Comparison of ENCODE assay signal across 2 cellular contexts in genomic region chr9:121104054-121104453, GRCh38. TPM values are rescaled to one million over a fixed set of nuclear protein-coding genes. Genes with fewer than 3 reads are reported as not detected.
DNase-seq lines count a peak whose midpoint lies in the region; ATAC-seq, FAIRE-seq and TF ChIP-seq lines count a peak whose summit lies in the region.
"Not testable (repeated sequence)": the region's sequence is repeated elsewhere in the genome, so short reads cannot be mapped to it uniquely, and the experiment has no call there.
"Had no signal": no experiment of that assay in that cellular context is flagged by ENCODE, and none has a peak within 500 bp of the region (broad histone marks: within the 10 kb centered on the region; RNA-seq: fewer than 3 reads in every experiment).

No MANE protein-coding gene starts in this region.

- H3K9me1 ChIP-seq in K562 (ENCODE audit: control insufficient read depth, insufficient read depth, low read length) = not testable (repeated sequence)

- 90% methylated on average over 4 of the region's 5 CpGs for WGBS in K562 (ENCODE audit: insufficient coverage, low coverage, missing lambda C conversion rate)

- TF ChIP-seq CTCF in K562 (IDR thresholded peaks at IDR 0.05 in 2 of 3, conservative IDR thresholded peaks at IDR 0.05 in 1 of 3; ENCODE audit: insufficient read depth in 2 of 3, low read depth in 1 of 3, low read length in 3 of 3) = not testable (repeated sequence)

- in situ Hi-C loops in K562 (cut with MboI) = not testable (repeated sequence)

- H3K79me2 ChIP-seq in K562 (ENCODE audit: control insufficient read depth, insufficient read depth, low read length) = not testable (repeated sequence)

- TF ChIP-seq POLR2A in K562 (conservative IDR thresholded peaks at IDR 0.05) = not testable (repeated sequence)

- not testable (repeated sequence) for DNase-seq in K562 (ENCODE audit: extremely low read depth in 1 of 4, low spot score in 3 of 4)

- not testable (repeated sequence) for ATAC-seq in K562

- not testable (repeated sequence) for H4K20me1 ChIP-seq in K562 (replicated peaks; ENCODE audit: control insufficient read depth, insufficient read depth, low read length)

- not testable (repeated sequence) for H3K9me3 ChIP-seq in K562 (replicated peaks; ENCODE audit: control insufficient read depth, insufficient read depth, low read depth, low read length)

- intact Hi-C loops in K562 (cut with micrococcal nuclease) = not testable (repeated sequence)

- POLR2A ChIA-PET in K562 (lab: Yijun Ruan, JAX) = not testable (repeated sequence)

- not testable (repeated sequence) for H3K4me1 ChIP-seq in K562 (replicated peaks in 1 of 2; ENCODE audit: control insufficient read depth in 2 of 2, insufficient read depth in 2 of 2, low read length in 2 of 2)

- TF ChIP-seq RAD21 in K562 (CRISPR knock-in tag; conservative IDR thresholded peaks at IDR 0.05 in 1 of 2, IDR thresholded peaks at IDR 0.05 in 1 of 2) = not testable (repeated sequence)

- not testable (repeated sequence) for BruUV-seq in K562 (replicated peaks; lab: Mats Ljungman, UMichigan)

- not testable (repeated sequence) for H3K9ac ChIP-seq in K562 (ENCODE audit: insufficient read depth in 1 of 2, low read depth in 2 of 2, low read length in 2 of 2)

- TF ChIP-seq EP300 in K562 (IDR thresholded peaks at IDR 0.05; ENCODE audit: low read length) = not testable (repeated sequence)

- CTCF ChIA-PET in K562 (lab: Yijun Ruan, JAX; ENCODE audit: low intra/inter-chr PET ratio) = not testable (repeated sequence)

- H3K27me3 ChIP-seq in K562 (ENCODE audit: control insufficient read depth in 2 of 2, insufficient read depth in 2 of 2, low read length in 2 of 2) = not testable (repeated sequence)

- FAIRE-seq in K562 (lab: Jason Lieb, UNC) = not testable (repeated sequence)

- not testable (repeated sequence) for H3K36me3 ChIP-seq in K562 (ENCODE audit: control insufficient read depth, insufficient read depth, low read length)

- not testable (repeated sequence) for H3K4me3 ChIP-seq in K562

- H3K27ac ChIP-seq in K562 (ENCODE audit: extremely low read depth, low read depth, low read length) = not testable (repeated sequence)

- H3K4me2 ChIP-seq in K562 (ENCODE audit: insufficient read depth, low read length) = not testable (repeated sequence)

- not testable (repeated sequence) for H2AFZ ChIP-seq in K562 (ENCODE audit: low read depth, low read length)

TF ChIP-seq in K562, 482 proteins besides CTCF, POLR2A, EP300 and RAD21:
- TF ChIP-seq KDM1A (IDR thresholded peaks at IDR 0.05) (0 out of 4 replicates have a peak, but pooled peaks of 1 of the 2 experiments have one; percentile 18), BCOR (IDR thresholded peaks at IDR 0.05) (peak; percentile 56), ZNF146 (CRISPR knock-in tag; IDR thresholded peaks at IDR 0.05; ENCODE audit: unreplicated experiment) (peak; percentile 78)

RNA-seq across cellular contexts. Expression of gene CNTRL, which starts 29.3 kb away (rescaled TPM):
- total RNA-seq in K562 (2011; cell fraction: chromatin; rRNA removed; ENCODE audit: low replicate concordance) = 21.2 and 121 TPM in 2 replicates
- 6.3 and 12.8 TPM in 2 replicates for total RNA-seq in K562 (2011; cell fraction: nucleolus; rRNA removed)
- 24.6 and 27.5 TPM in 2 replicates for total RNA-seq in K562 (2011; cell fraction: nucleoplasm; rRNA removed)
- total RNA-seq in K562 (2014; rRNA removed) = 16.9 and 18.3 TPM in 2 replicates
- total RNA-seq in K562 (2014; rRNA removed; fragmentation: Illumina TruSeq; extraction: Trizol) = 28.9 and 34.2 TPM in 2 replicates
- total RNA-seq in K562 (2015; rRNA removed; fragmentation: Illumina TruSeq; extraction: Trizol) = 25.8 and 27.3 TPM in 2 replicates
- total RNA-seq in K562 (2021) = 19.0 and 20.5 TPM in 2 replicates
- polyA plus RNA-seq in K562 (2011; rRNA removed) = 25.4 and 28.0 TPM in 2 replicates
- polyA plus RNA-seq in K562 (2011; cell fraction: cytosol; rRNA removed) = 9.7 and 12.7 TPM in 2 replicates
- 28.5 and 31.2 TPM in 2 replicates for polyA plus RNA-seq in K562 (2011; cell fraction: nucleus; rRNA removed)
- polyA plus RNA-seq in K562 (2012) = 15.4 and 26.7 TPM in 2 replicates
- polyA plus RNA-seq in K562 (2014; fragmentation: Illumina TruSeq; extraction: Trizol) = 22.2 and 24.0 TPM in 2 replicates
- polyA plus RNA-seq in K562 (2014; fragmentation: Nextera tagmentation; extraction: Ambion mirVana) = 10 to 100 TPM in 1 of 2 experiments, 1 to 10 TPM in 1; 9.2 to 10.5 TPM
- polyA plus RNA-seq in K562 (2014; rRNA removed) = 16.1 and 19.1 TPM in 2 replicates
- polyA minus RNA-seq in K562 (2011; rRNA and poly(A)+ RNA removed) = 39.5 and 47.9 TPM in 2 replicates
- 15.1 and 15.9 TPM in 2 replicates for polyA minus RNA-seq in K562 (2011; cell fraction: cytosol; rRNA and poly(A)+ RNA removed)
- 24.4 and 48.9 TPM in 2 replicates for polyA minus RNA-seq in K562 (2011; cell fraction: nucleus; rRNA and poly(A)+ RNA removed)

RNA-seq across cellular contexts. Expression of gene C5, which starts 54.0 kb away (rescaled TPM):
- 0.19 and 0.65 TPM in 2 replicates for total RNA-seq in K562 (2011; cell fraction: chromatin; rRNA removed; ENCODE audit: low replicate concordance)
- 0.13 TPM in 1 of 2 replicates, not detected in the other for total RNA-seq in K562 (2011; cell fraction: nucleolus; rRNA removed)
- total RNA-seq in K562 (2011; cell fraction: nucleoplasm; rRNA removed) = 0.08 and 0.22 TPM in 2 replicates
- total RNA-seq in K562 (2014; rRNA removed) (0.41 and 0.86 TPM in 2 replicates), K562 (2014; rRNA removed; fragmentation: Illumina TruSeq; extraction: Trizol) (0.51 and 0.65 TPM in 2 replicates), K562 (2015; rRNA removed; fragmentation: Illumina TruSeq; extraction: Trizol) (0.79 and 0.91 TPM in 2 replicates), K562 (2021) (0.42 and 0.56 TPM in 2 replicates)
- polyA plus RNA-seq in K562 (2011; rRNA removed) (0.50 and 0.62 TPM in 2 replicates), K562 (2014; fragmentation: Illumina TruSeq; extraction: Trizol) (0.32 and 0.34 TPM in 2 replicates), K562 (2014; fragmentation: Nextera tagmentation; extraction: Ambion mirVana) (under 1 TPM; 0.08 to 0.15 TPM), K562 (2014; rRNA removed) (0.27 and 0.81 TPM in 2 replicates)
- polyA plus RNA-seq in K562 (2011; cell fraction: cytosol; rRNA removed) = 0.06 and 0.16 TPM in 2 replicates
- polyA plus RNA-seq in K562 (2011; cell fraction: nucleus; rRNA removed) = 0.27 and 0.31 TPM in 2 replicates
- polyA plus RNA-seq in K562 (2012) = 0.39 and 1.6 TPM in 2 replicates
- polyA minus RNA-seq in K562 (2011; rRNA and poly(A)+ RNA removed) = 0.56 and 1.4 TPM in 2 replicates
- 2.5 TPM in 1 of 2 replicates, not detected in the other for polyA minus RNA-seq in K562 (2011; cell fraction: cytosol; rRNA and poly(A)+ RNA removed)
- 0.40 and 1.1 TPM in 2 replicates for polyA minus RNA-seq in K562 (2011; cell fraction: nucleus; rRNA and poly(A)+ RNA removed)
- polyA plus RNA-seq: CD8-positive, alpha-beta memory T cell had no signal
